8 cellular contexts compared by ENCODE assay signal in the genomic region with DNA sequence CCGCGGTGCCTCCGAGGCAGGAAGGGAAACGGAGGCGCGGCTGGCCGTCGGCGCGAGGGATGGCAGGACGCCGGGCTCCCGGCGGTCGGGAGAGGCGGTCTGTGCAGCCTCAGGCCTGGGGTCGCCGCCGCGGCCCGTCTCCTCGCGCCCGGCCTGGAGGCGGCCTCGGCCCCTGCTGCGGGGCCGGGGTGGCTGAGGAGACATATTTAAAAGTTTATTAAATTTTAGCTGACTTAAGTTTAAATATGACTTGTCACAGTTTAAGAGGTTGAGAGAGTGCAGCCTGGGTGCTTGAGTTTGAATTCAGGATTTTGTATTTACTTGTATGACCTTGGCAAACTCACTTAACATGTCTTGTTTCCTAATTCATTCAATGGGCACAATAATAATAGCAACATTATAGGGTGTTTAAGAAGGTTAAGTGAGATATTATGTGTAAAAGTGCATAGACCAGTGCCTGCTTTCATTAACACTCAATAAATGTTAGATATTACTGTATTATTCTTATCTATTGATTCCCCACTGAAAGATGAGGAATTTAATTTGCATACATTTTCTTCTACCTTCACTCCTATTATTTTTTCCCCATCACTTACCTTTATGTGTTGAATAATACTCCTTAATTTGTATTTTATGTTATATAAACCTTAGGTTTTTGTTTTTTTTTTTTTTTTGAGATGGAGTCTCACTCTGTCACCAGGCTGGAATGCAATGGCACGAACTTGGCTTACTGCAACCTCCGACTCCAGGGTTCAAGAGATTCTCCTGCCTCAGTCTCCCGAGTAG. TPM values are rescaled to one million over a fixed set of nuclear protein-coding genes. Genes with fewer than 3 reads are reported as not detected.
DNase-seq lines count a peak whose midpoint lies in the region; ATAC-seq and TF ChIP-seq lines count a peak whose summit lies in the region.

No MANE protein-coding gene starts in this region.

- peak; percentile 13 for DNase-seq in DMS79 treated with DMSO at 0.1 percent for 48 hours (lab: John Stamatoyannopoulos, UW)
- no peak for DNase-seq in DMS79 (lab: John Stamatoyannopoulos, UW)
- no peak for DNase-seq in activated CD8-positive, alpha-beta T cell treated with anti-CD3 and anti-CD28 coated beads, Interleukin-2, amount 10 ng/mL, durations not matched to agents 7 days and 5 days
- DNase-seq in suprapubic skin (ENCODE audit: low spot score in 2 of 2), result no peak
- no peak for DNase-seq in NK-92 treated with Interleukin-12 subunit alpha and Interleukin-12 subunit beta, amount 100 ng/mL, for 24 hours (lab: John Stamatoyannopoulos, UW)
- no peak for DNase-seq in NCI-H2107 (lab: John Stamatoyannopoulos, UW)

- peak overlapping the region; percentile 82 for H3K27ac ChIP-seq in suprapubic skin

- TF ChIP-seq CTCF in suprapubic skin (IDR thresholded peaks at IDR 0.05), result no peak

- no peak for TF ChIP-seq EP300 in suprapubic skin (IDR thresholded peaks at IDR 0.05)

- H3K4me3 ChIP-seq in iPS-15b (ENCODE audit: low read depth, low read length), result peak overlapping the region; percentile 84
- peak overlapping the region; percentile 83 for H3K4me3 ChIP-seq in suprapubic skin

- no peaks in the 10 kb centered on the region for H3K9me3 Mint-ChIP-seq in activated CD8-positive, alpha-beta T cell treated with anti-CD3 and anti-CD28 coated beads, Interleukin-2, amount 10 ng/mL, durations not matched to agents 7 days and 5 days (ENCODE audit: insufficient read depth)

- H3K27me3 ChIP-seq in iPS-15b (ENCODE audit: control insufficient read depth, insufficient read depth, low read length) (no peaks in the 10 kb centered on the region), suprapubic skin (no peaks in the 10 kb centered on the region)

- H3K36me3 Mint-ChIP-seq in activated CD8-positive, alpha-beta T cell treated with anti-CD3 and anti-CD28 coated beads, Interleukin-2, amount 10 ng/mL, durations not matched to agents 7 days and 5 days (ENCODE audit: low read depth), result peaks cover 14% of the 10 kb centered on the region

- POLR2A ChIA-PET in activated CD8-positive, alpha-beta T cell treated with anti-CD3 and anti-CD28 coated beads, Interleukin-2, amount 10 ng/mL, durations not matched to agents 7 days and 5 days (lab: Charles Lee), result interaction anchor here (1.9 kb wide), 1 partner anchor 10 kb away, joined by 7 read pairs; no protein-coding TSS in a partner anchor

- no peak overlapping the region for H3K27ac Mint-ChIP-seq in activated CD8-positive, alpha-beta T cell treated with anti-CD3 and anti-CD28 coated beads, Interleukin-2, amount 10 ng/mL, durations not matched to agents 7 days and 5 days

- WGBS in suprapubic skin, result 5% methylated on average over 31 of the region's 31 CpGs

- H3K4me1 ChIP-seq in iPS-15b (ENCODE audit: control insufficient read depth, insufficient read depth, low read length) (peaks cover 24% of the 10 kb centered on the region), suprapubic skin (peaks cover 20% of the 10 kb centered on the region)

- peak; percentile 31 for ATAC-seq in HG03045 (IDR thresholded peaks at IDR 0.05; ENCODE audit: unreplicated experiment)
- ATAC-seq in activated CD8-positive, alpha-beta T cell treated with anti-CD3 and anti-CD28 coated beads, Interleukin-2, amount 10 ng/mL, durations not matched to agents 7 days and 5 days, result no peak

- TF ChIP-seq POLR2A in suprapubic skin (IDR thresholded peaks at IDR 0.05), result no peak

- CTCF ChIA-PET in activated CD8-positive, alpha-beta T cell treated with anti-CD3 and anti-CD28 coated beads, Interleukin-2, amount 10 ng/mL, durations not matched to agents 7 days and 5 days (lab: Charles Lee), result no interaction called here

- H3K36me3 ChIP-seq in iPS-15b (ENCODE audit: control insufficient read depth, insufficient read depth, low read length) (no peaks in the 10 kb centered on the region), suprapubic skin (no peaks in the 10 kb centered on the region)

- no peak overlapping the region for H3K9ac ChIP-seq in iPS-15b (ENCODE audit: low read depth, low read length)

- H3K4me3 Mint-ChIP-seq in activated CD8-positive, alpha-beta T cell treated with anti-CD3 and anti-CD28 coated beads, Interleukin-2, amount 10 ng/mL, durations not matched to agents 7 days and 5 days, result peak overlapping the region; percentile 97

- H3K4me1 Mint-ChIP-seq in activated CD8-positive, alpha-beta T cell treated with anti-CD3 and anti-CD28 coated beads, Interleukin-2, amount 10 ng/mL, durations not matched to agents 7 days and 5 days (ENCODE audit: low read depth), result peaks cover 35% of the 10 kb centered on the region

- H3K9me3 ChIP-seq in iPS-15b (ENCODE audit: control insufficient read depth, insufficient read depth, low read length), result no peaks in the 10 kb centered on the region
- no peaks in the 10 kb centered on the region for H3K9me3 ChIP-seq in suprapubic skin

- no peaks in the 10 kb centered on the region for H3K27me3 Mint-ChIP-seq in activated CD8-positive, alpha-beta T cell treated with anti-CD3 and anti-CD28 coated beads, Interleukin-2, amount 10 ng/mL, durations not matched to agents 7 days and 5 days (ENCODE audit: low read depth)

RNA-seq across cellular contexts. Expression of gene DYNC2I1, which starts 0.7 kb away (rescaled TPM):
- total RNA-seq in activated CD8-positive, alpha-beta T cell treated with anti-CD3 and anti-CD28 coated beads, Interleukin-2, amount 10 ng/mL, durations not matched to agents 7 days and 5 days, result 10 to 100 TPM; 17.4 to 18.9 TPM
- 10 to 100 TPM in 2 of 4 donors, 1 to 10 TPM in 2; 7.2 to 33.5 (median 9.3) TPM for total RNA-seq in suprapubic skin

RNA-seq across cellular contexts. Expression of gene ESYT2, which starts 27.8 kb away (rescaled TPM):
- 10 to 100 TPM; 85.0 to 85.9 TPM for total RNA-seq in activated CD8-positive, alpha-beta T cell treated with anti-CD3 and anti-CD28 coated beads, Interleukin-2, amount 10 ng/mL, durations not matched to agents 7 days and 5 days
- 10 to 100 TPM; 68.3 to 95.8 (median 82.6) TPM for total RNA-seq in suprapubic skin
